In the genomic region with DNA sequence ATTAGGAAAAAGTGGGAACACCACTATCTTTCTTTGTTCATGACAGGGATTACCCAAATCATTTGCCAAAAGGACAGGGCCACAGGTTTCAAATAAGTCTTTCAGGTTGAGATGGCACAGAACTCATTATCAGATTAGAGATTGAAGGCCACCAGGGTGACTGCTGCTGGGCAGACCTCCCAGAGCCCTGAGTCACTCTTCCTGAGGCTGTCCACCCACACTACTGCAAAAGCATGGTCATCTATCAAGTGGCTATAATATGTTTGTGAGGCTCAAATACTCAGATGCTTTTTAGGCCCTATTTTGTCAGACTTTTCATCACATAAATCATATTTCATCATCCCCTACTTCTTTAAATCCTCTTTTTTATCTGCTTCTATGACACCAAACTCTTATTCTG, we compare ENCODE assay signal across 23 cellular contexts.
DNase-seq lines count a peak whose midpoint lies in the region; ATAC-seq and TF ChIP-seq lines count a peak whose summit lies in the region.
"Had no signal": no experiment of that assay in that cellular context is flagged by ENCODE, and none has a peak within 500 bp of the region (broad histone marks: within the 10 kb centered on the region; RNA-seq: fewer than 3 reads in every experiment).

No MANE protein-coding gene starts in this region.

- H4K91ac ChIP-seq in neuronal stem cell (ENCODE audit: low read depth, low read length, poor library complexity): no peak overlapping the region

- H3K4me1 ChIP-seq in lung (ENCODE audit: control insufficient read depth in 2 of 2, insufficient read depth in 2 of 2, low read length in 2 of 2): no peaks in the 10 kb centered on the region
- H3K4me1 ChIP-seq in neuronal stem cell (ENCODE audit: control insufficient read depth in 2 of 2, insufficient read depth in 1 of 2, low read depth in 1 of 2, low read length in 2 of 2): no peaks in the 10 kb centered on the region
- H3K4me1 ChIP-seq: gastrocnemius medialis had no signal

- H3K9me3 ChIP-seq in lung (ENCODE audit: control insufficient read depth in 2 of 2, insufficient read depth in 1 of 2, low read length in 1 of 2) (no peaks in the 10 kb centered on the region), neuronal stem cell (replicated peaks in 1 of 2; ENCODE audit: control insufficient read depth in 2 of 2, insufficient read depth in 1 of 2, low read depth in 1 of 2, low read length in 2 of 2) (no peaks in the 10 kb centered on the region)
- H3K9me3 ChIP-seq: gastrocnemius medialis, neutrophil had no signal

- no peak overlapping the region for H3K23ac ChIP-seq in neuronal stem cell (ENCODE audit: low read depth, low read length, poor library complexity)

- H2BK12ac ChIP-seq in neuronal stem cell (ENCODE audit: low read length): no peak overlapping the region

- no peak overlapping the region for H2BK15ac ChIP-seq in neuronal stem cell (ENCODE audit: low read length)

- H2BK5ac ChIP-seq in neuronal stem cell (ENCODE audit: low read length): no peak overlapping the region

- no peak overlapping the region for H2BK120ac ChIP-seq in neuronal stem cell (ENCODE audit: low read depth, low read length)

- H3K4me3 ChIP-seq in lung (no peak overlapping the region), neuronal stem cell (ENCODE audit: low read length in 2 of 2) (no peak overlapping the region)
- H3K4me3 ChIP-seq: gastrocnemius medialis, smooth muscle cell had no signal

- H3K27me3 ChIP-seq in lung (ENCODE audit: control insufficient read depth, insufficient read depth) (no peaks in the 10 kb centered on the region), neuronal stem cell (ENCODE audit: control insufficient read depth in 3 of 3, insufficient read depth in 3 of 3, low read depth in 1 of 3, low read length in 3 of 3) (no peaks in the 10 kb centered on the region)
- H3K27me3 ChIP-seq: gastrocnemius medialis, neutrophil had no signal

- no peak overlapping the region for H3K9ac ChIP-seq in neuronal stem cell (ENCODE audit: low read depth, low read length, poor library complexity)

- H3K79me1 ChIP-seq in neuronal stem cell (ENCODE audit: low read depth, low read length): no peaks in the 10 kb centered on the region

- no peak overlapping the region for H3K4me2 ChIP-seq in neuronal stem cell (ENCODE audit: insufficient read depth, low read length, poor library complexity, severe bottlenecking)
- H3K4me2 ChIP-seq: smooth muscle cell had no signal

- H4K8ac ChIP-seq in neuronal stem cell (ENCODE audit: low read depth, low read length): no peak overlapping the region

- no peaks in the 10 kb centered on the region for H3K36me3 ChIP-seq in lung (ENCODE audit: control insufficient read depth in 2 of 2, insufficient read depth in 2 of 2, low read length in 2 of 2)
- no peaks in the 10 kb centered on the region for H3K36me3 ChIP-seq in neuronal stem cell (replicated peaks in 1 of 2; ENCODE audit: control insufficient read depth in 2 of 2, insufficient read depth in 2 of 2, low read length in 2 of 2)
- H3K36me3 ChIP-seq: gastrocnemius medialis, neutrophil had no signal

- H3K4ac ChIP-seq in neuronal stem cell (ENCODE audit: low read length): no peak overlapping the region

- no peak overlapping the region for H2AFZ ChIP-seq in neuronal stem cell (ENCODE audit: low read length)

- peak; percentile 47 for ATAC-seq in lung (ENCODE audit: insufficient read depth, low FRiP score)
- ATAC-seq: activated CD8-positive, alpha-beta T cell treated with anti-CD3 and anti-CD28 coated beads, Interleukin-2, amount 10 ng/mL, durations not matched to agents 7 days and 5 days; gastrocnemius medialis had no signal

- H3K14ac ChIP-seq in neuronal stem cell (ENCODE audit: low read length): no peak overlapping the region

- H3K27ac ChIP-seq in lung (ENCODE audit: low read depth in 1 of 2, low read length in 1 of 2): no peak overlapping the region
- H3K27ac ChIP-seq in neuronal stem cell (replicated peaks; ENCODE audit: low read length): no peak overlapping the region
- H3K27ac ChIP-seq: gastrocnemius medialis, neutrophil had no signal

- H3K18ac ChIP-seq in neuronal stem cell (ENCODE audit: low read length): no peak overlapping the region

- H2AK5ac ChIP-seq in neuronal stem cell (ENCODE audit: low read depth, low read length): no peak overlapping the region

- no peak for TF ChIP-seq CTCF in lung (IDR thresholded peaks at IDR 0.05; ENCODE audit: control extremely low read depth, extremely low read depth)

- DNase-seq in Daoy (ENCODE audit: low read depth): peak; percentile 11
- peak; percentile 12 for DNase-seq in M059J (ENCODE audit: low read depth)
- peak; percentile 44 for DNase-seq in astrocyte of the hippocampus (ENCODE audit: low read depth, low spot score)
- no peak for DNase-seq in lung (ENCODE audit: low spot score)
- DNase-seq in NCI-H748 treated with DMSO at 0.1 percent for 48 hours (lab: John Stamatoyannopoulos, UW): no peak
- no peak for DNase-seq in T-helper 9 cell
- no peak for DNase-seq in NCI-H1436 treated with DMSO at 0.1 percent for 48 hours (lab: John Stamatoyannopoulos, UW)
- no peak for DNase-seq in neuronal stem cell (ENCODE audit: low spot score)
- DNase-seq: activated CD4-positive, CD25-positive, alpha-beta regulatory T cell; activated CD8-positive, alpha-beta T cell treated with anti-CD3 and anti-CD28 coated beads, Interleukin-2, amount 10 ng/mL, durations not matched to agents 7 days and 5 days; CD4-positive, alpha-beta memory T cell; erythroblast; gastrocnemius medialis; HFFc6; hippocampal formation; Karpas-422; NCI-H1092; NCI-H2029; stimulated activated CD4-positive, alpha-beta T cell treated with anti-CD3 and anti-CD28 coated beads, Interleukin-2, amount 100 ng/mL, for 48 hours; stimulated activated naive CD4-positive, alpha-beta T cell; T-helper 2 cell had no signal

Comparison
In these comparisons a context has a peak if more than half of its experiments do, and no peak if none do; other contexts are left out.
1. DNase-seq: peak in Daoy (single experiment), M059J (single experiment) and astrocyte of the hippocampus (single experiment); none in lung (single experiment), NCI-H748 treated with DMSO at 0.1 percent for 48 hours (single experiment), T-helper 9 cell (single experiment), NCI-H1436 treated with DMSO at 0.1 percent for 48 hours (single experiment) and neuronal stem cell (single experiment).